27 cellular contexts compared by ENCODE assay signal in genomic region chr19:47691782-47692181, GRCh38. TPM values are rescaled to one million over a fixed set of nuclear protein-coding genes. Genes with fewer than 3 reads are reported as not detected.
"Had no signal": no experiment of that assay in that cellular context is flagged by ENCODE, and none has a peak within 500 bp of the region (broad histone marks: within the 10 kb centered on the region; RNA-seq: fewer than 3 reads in every experiment).

No MANE protein-coding gene starts in this region.

- H3K27ac Mint-ChIP-seq: activated CD4-positive, alpha-beta memory T cell treated with anti-CD3 and anti-CD28 coated beads, Interleukin-2, amount 10 ng/mL, durations not matched to agents 7 days and 5 days; activated CD4-positive, alpha-beta T cell treated with anti-CD3 and anti-CD28 coated beads for 36 hours; activated CD4-positive, alpha-beta T cell treated with anti-CD3 and anti-CD28 coated beads, Interleukin-2, amount 10 ng/mL, durations not matched to agents 24 days and 14 days; activated naive CD4-positive, alpha-beta T cell treated with anti-CD3 and anti-CD28 coated beads, Interleukin-2, amount 10 ng/mL, durations not matched to agents 7 days and 5 days; activated naive CD8-positive, alpha-beta T cell treated with anti-CD3 and anti-CD28 coated beads, Interleukin-2, amount 10 ng/mL, durations not matched to agents 7 days and 5 days; activated T-cell treated with anti-CD3 and anti-CD28 coated beads, Interleukin-2, amount 50 U/mL, for 72 hours had no signal

- H3K9me3 Mint-ChIP-seq: activated CD4-positive, alpha-beta memory T cell treated with anti-CD3 and anti-CD28 coated beads, Interleukin-2, amount 10 ng/mL, durations not matched to agents 7 days and 5 days; activated CD4-positive, alpha-beta T cell treated with anti-CD3 and anti-CD28 coated beads, Interleukin-2, amount 10 ng/mL, durations not matched to agents 24 days and 14 days; activated naive CD4-positive, alpha-beta T cell treated with anti-CD3 and anti-CD28 coated beads, Interleukin-2, amount 10 ng/mL, durations not matched to agents 7 days and 5 days; activated naive CD4-positive, alpha-beta T cell treated with anti-CD3 and anti-CD28 coated beads, Interleukin-2, amount 50 U/mL, for 72 hours; activated naive CD8-positive, alpha-beta T cell treated with anti-CD3 and anti-CD28 coated beads, Interleukin-2, amount 10 ng/mL, durations not matched to agents 7 days and 5 days; activated T-cell treated with anti-CD3 and anti-CD28 coated beads, Interleukin-2, amount 50 U/mL, for 24 hours; activated T-cell treated with anti-CD3 and anti-CD28 coated beads, Interleukin-2, amount 50 U/mL, for 72 hours; central memory CD8-positive, alpha-beta T cell; effector memory CD8-positive, alpha-beta T cell had no signal

- H3K36me3 Mint-ChIP-seq: activated naive CD4-positive, alpha-beta T cell treated with anti-CD3 and anti-CD28 coated beads, Interleukin-2, amount 50 U/mL, for 72 hours had no signal

- DNase-seq: activated CD4-positive, alpha-beta memory T cell treated with anti-CD3 and anti-CD28 coated beads, Interleukin-2, amount 10 ng/mL, durations not matched to agents 7 days and 5 days; activated CD4-positive, alpha-beta T cell treated with anti-CD3 and anti-CD28 coated beads for 36 hours; activated CD4-positive, alpha-beta T cell treated with anti-CD3 and anti-CD28 coated beads, Interleukin-2, amount 10 ng/mL, durations not matched to agents 24 days and 14 days; activated CD4-positive, CD25-positive, alpha-beta regulatory T cell; activated CD4-positive, CD25-positive, alpha-beta regulatory T cell treated with anti-CD3 and anti-CD28 coated beads, Interleukin-2, amount 50 U/mL, for 72 hours; activated CD8-positive, alpha-beta memory T cell treated with anti-CD3 and anti-CD28 coated beads, Interleukin-2, amount 50 U/mL, for 48 hours; activated gamma-delta T cell; activated naive CD4-positive, alpha-beta T cell; activated naive CD4-positive, alpha-beta T cell treated with anti-CD3 and anti-CD28 coated beads, Interleukin-2, amount 10 ng/mL, durations not matched to agents 7 days and 5 days; activated naive CD8-positive, alpha-beta T cell treated with anti-CD3 and anti-CD28 coated beads, Interleukin-2, amount 10 ng/mL, durations not matched to agents 7 days and 5 days; activated T-cell treated with anti-CD3 and anti-CD28 coated beads for 4 hours; activated T-cell treated with anti-CD3 and anti-CD28 coated beads, Interleukin-2, amount 50 U/mL, for 24 hours; activated T-cell treated with anti-CD3 and anti-CD28 coated beads, Interleukin-2, amount 50 U/mL, for 72 hours; brain microvascular endothelial cell; cortex of kidney; dermis blood vessel endothelial cell; effector CD4-positive, alpha-beta T cell; effector memory CD8-positive, alpha-beta T cell; erythroblast; foreskin keratinocyte; T-helper 1 cell; T-helper 2 cell had no signal

- ATAC-seq: activated CD4-positive, alpha-beta T cell treated with anti-CD3 and anti-CD28 coated beads for 36 hours; activated naive CD4-positive, alpha-beta T cell treated with anti-CD3 and anti-CD28 coated beads, Interleukin-2, amount 50 U/mL, for 72 hours; activated T-cell treated with anti-CD3 and anti-CD28 coated beads, Interleukin-2, amount 50 U/mL, for 72 hours; effector memory CD8-positive, alpha-beta T cell; foreskin keratinocyte; gastroesophageal sphincter had no signal

- H3K4me1 ChIP-seq: ascending aorta, foreskin keratinocyte, gastroesophageal sphincter had no signal

- H3K4me3 ChIP-seq: ascending aorta, esophagus muscularis mucosa, gastroesophageal sphincter had no signal

- H3K27ac ChIP-seq: ascending aorta, brain microvascular endothelial cell, esophagus muscularis mucosa, foreskin keratinocyte, gastroesophageal sphincter had no signal

- H3K27me3 Mint-ChIP-seq: activated CD4-positive, alpha-beta memory T cell treated with anti-CD3 and anti-CD28 coated beads, Interleukin-2, amount 10 ng/mL, durations not matched to agents 7 days and 5 days; activated CD4-positive, alpha-beta T cell treated with anti-CD3 and anti-CD28 coated beads for 36 hours; activated CD4-positive, alpha-beta T cell treated with anti-CD3 and anti-CD28 coated beads, Interleukin-2, amount 10 ng/mL, durations not matched to agents 24 days and 14 days; activated naive CD4-positive, alpha-beta T cell treated with anti-CD3 and anti-CD28 coated beads, Interleukin-2, amount 10 ng/mL, durations not matched to agents 7 days and 5 days; activated naive CD8-positive, alpha-beta T cell treated with anti-CD3 and anti-CD28 coated beads, Interleukin-2, amount 10 ng/mL, durations not matched to agents 7 days and 5 days; activated T-cell treated with anti-CD3 and anti-CD28 coated beads, Interleukin-2, amount 50 U/mL, for 24 hours; central memory CD8-positive, alpha-beta T cell; effector memory CD8-positive, alpha-beta T cell had no signal

- H3K9me3 ChIP-seq: ascending aorta, esophagus muscularis mucosa, gastroesophageal sphincter had no signal

- H3K4me3 Mint-ChIP-seq: activated CD4-positive, alpha-beta memory T cell treated with anti-CD3 and anti-CD28 coated beads, Interleukin-2, amount 10 ng/mL, durations not matched to agents 7 days and 5 days; activated CD4-positive, alpha-beta T cell treated with anti-CD3 and anti-CD28 coated beads for 36 hours; activated CD4-positive, alpha-beta T cell treated with anti-CD3 and anti-CD28 coated beads, Interleukin-2, amount 10 ng/mL, durations not matched to agents 24 days and 14 days; activated naive CD4-positive, alpha-beta T cell treated with anti-CD3 and anti-CD28 coated beads, Interleukin-2, amount 10 ng/mL, durations not matched to agents 7 days and 5 days; activated naive CD8-positive, alpha-beta T cell treated with anti-CD3 and anti-CD28 coated beads, Interleukin-2, amount 10 ng/mL, durations not matched to agents 7 days and 5 days; activated T-cell treated with anti-CD3 and anti-CD28 coated beads, Interleukin-2, amount 50 U/mL, for 24 hours; activated T-cell treated with anti-CD3 and anti-CD28 coated beads, Interleukin-2, amount 50 U/mL, for 72 hours; central memory CD8-positive, alpha-beta T cell; effector memory CD8-positive, alpha-beta T cell had no signal

- H3K27me3 ChIP-seq: ascending aorta, brain microvascular endothelial cell, esophagus muscularis mucosa, foreskin keratinocyte, gastroesophageal sphincter had no signal

- H3K4me1 Mint-ChIP-seq: activated CD4-positive, alpha-beta memory T cell treated with anti-CD3 and anti-CD28 coated beads, Interleukin-2, amount 10 ng/mL, durations not matched to agents 7 days and 5 days; activated CD4-positive, alpha-beta T cell treated with anti-CD3 and anti-CD28 coated beads for 36 hours; activated CD4-positive, alpha-beta T cell treated with anti-CD3 and anti-CD28 coated beads, Interleukin-2, amount 10 ng/mL, durations not matched to agents 24 days and 14 days; activated naive CD4-positive, alpha-beta T cell treated with anti-CD3 and anti-CD28 coated beads, Interleukin-2, amount 10 ng/mL, durations not matched to agents 7 days and 5 days; activated naive CD8-positive, alpha-beta T cell treated with anti-CD3 and anti-CD28 coated beads, Interleukin-2, amount 10 ng/mL, durations not matched to agents 7 days and 5 days had no signal

RNA-seq across cellular contexts. Expression of gene EHD2, which starts 21.4 kb away (rescaled TPM):
- total RNA-seq: activated CD4-positive, alpha-beta memory T cell treated with anti-CD3 and anti-CD28 coated beads, Interleukin-2, amount 10 ng/mL, durations not matched to agents 7 days and 5 days had no signal
